27 cellular contexts compared by ENCODE assay signal in the genomic region with DNA sequence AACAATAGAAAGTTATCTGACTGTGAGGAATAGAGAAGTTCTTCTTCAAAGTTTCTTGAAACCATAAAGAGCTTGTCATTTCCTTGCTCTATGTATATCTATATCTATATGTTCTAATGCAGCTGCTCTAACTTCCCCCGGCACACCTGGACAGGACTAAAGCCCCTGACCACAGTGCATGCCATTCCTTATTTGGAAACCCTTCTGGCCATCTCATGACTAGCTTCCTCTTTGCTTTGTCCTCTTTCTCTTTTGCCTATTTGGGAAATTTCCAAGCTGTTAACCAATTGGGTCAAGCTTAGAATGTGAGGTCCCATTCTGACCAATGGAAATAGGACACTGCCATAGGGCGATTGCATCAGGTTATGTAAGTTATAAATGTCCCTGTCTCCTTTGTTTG.
"Had no signal": no experiment of that assay in that cellular context is flagged by ENCODE, and none has a peak within 500 bp of the region (broad histone marks: within the 10 kb centered on the region; RNA-seq: fewer than 3 reads in every experiment).

No MANE protein-coding gene starts in this region.

- H3K4me1 Mint-ChIP-seq: nephron; neural progenitor cell; stimulated activated effector memory CD8-positive, alpha-beta T cell treated with anti-CD3 and anti-CD28 coated beads, Interleukin-12 subunit alpha, Interleukin-12 subunit beta, amount 100 ng/mL, for 72 hours; stimulated activated naive B cell treated with anti-CD40 and anti-IgM and Interleukin-4, amounts not matched to agents 10 μg/mL and 1 μg/mL and 100 μg/mL, for 72 hours had no signal

- H3K36me3 ChIP-seq: neural progenitor cell, ovary, right lobe of liver, sigmoid colon, stomach, thoracic aorta, thyroid gland, tibial nerve, upper lobe of left lung, vagina had no signal

- ATAC-seq: psoas muscle; right cardiac atrium; right lobe of liver; stimulated activated effector memory CD8-positive, alpha-beta T cell treated with anti-CD3 and anti-CD28 coated beads, Interleukin-12 subunit alpha, Interleukin-12 subunit beta, amount 100 ng/mL, for 72 hours; stimulated activated naive B cell treated with anti-CD40 and anti-IgM and Interleukin-4, amounts not matched to agents 10 μg/mL and 1 μg/mL and 100 μg/mL, for 72 hours had no signal

- H3K36me3 Mint-ChIP-seq: neural progenitor cell; stimulated activated effector memory CD8-positive, alpha-beta T cell treated with anti-CD3 and anti-CD28 coated beads, Interleukin-12 subunit alpha, Interleukin-12 subunit beta, amount 100 ng/mL, for 72 hours; stimulated activated naive B cell treated with anti-CD40 and anti-IgM and Interleukin-4, amounts not matched to agents 10 μg/mL and 1 μg/mL and 100 μg/mL, for 72 hours had no signal

- H3K4me3 Mint-ChIP-seq: nephron; neural progenitor cell; stimulated activated effector memory CD8-positive, alpha-beta T cell treated with anti-CD3 and anti-CD28 coated beads, Interleukin-12 subunit alpha, Interleukin-12 subunit beta, amount 100 ng/mL, for 72 hours; stimulated activated naive B cell treated with anti-CD40 and anti-IgM and Interleukin-4, amounts not matched to agents 10 μg/mL and 1 μg/mL and 100 μg/mL, for 72 hours; stimulated activated naive CD8-positive, alpha-beta T cell treated with anti-CD3 and anti-CD28 coated beads, Interleukin-15, Interleukin-2, amounts not matched to agents 100 ng/mL and 50 ng/mL, for 24 hours had no signal

- H3K27ac Mint-ChIP-seq: nephron; neural progenitor cell; progenitor cell of endocrine pancreas; stimulated activated effector memory CD8-positive, alpha-beta T cell treated with anti-CD3 and anti-CD28 coated beads, Interleukin-12 subunit alpha, Interleukin-12 subunit beta, amount 100 ng/mL, for 72 hours; stimulated activated naive B cell treated with anti-CD40 and anti-IgM and Interleukin-4, amounts not matched to agents 10 μg/mL and 1 μg/mL and 100 μg/mL, for 72 hours; stimulated activated naive CD8-positive, alpha-beta T cell treated with anti-CD3 and anti-CD28 coated beads, Interleukin-15, Interleukin-2, amounts not matched to agents 100 ng/mL and 50 ng/mL, for 24 hours had no signal

- H3K4me3 ChIP-seq: neural progenitor cell, ovary, psoas muscle, right lobe of liver, sigmoid colon, stomach, thoracic aorta, thyroid gland, tibial nerve, upper lobe of left lung, vagina had no signal

- H3K9me3 ChIP-seq: ovary, psoas muscle, thoracic aorta, thyroid gland, vagina had no signal

- H3K27me3 ChIP-seq: neural progenitor cell, ovary, right lobe of liver, sigmoid colon, stomach, thyroid gland, tibial nerve, upper lobe of left lung, vagina had no signal

- H2AFZ ChIP-seq: neural progenitor cell, parathyroid adenoma had no signal

- H3K4me1 ChIP-seq: neural progenitor cell, parathyroid adenoma, psoas muscle, right lobe of liver, sigmoid colon, stomach, thyroid gland, tibial nerve, upper lobe of left lung, vagina had no signal

- H3K9ac ChIP-seq: neural progenitor cell, parathyroid adenoma had no signal

- H3K79me2 ChIP-seq: parathyroid adenoma had no signal

- DNase-seq: occipital lobe; ovary; posterior cingulate gyrus; psoas muscle; right cardiac atrium; right lobe of liver; sigmoid colon; small intestine; stimulated activated CD4-positive, alpha-beta T cell treated with anti-CD3 and anti-CD28 coated beads, Interleukin-15, amount 100 ng/mL, for 24 hours; stimulated activated CD4-positive, alpha-beta T cell treated with anti-CD3 and anti-CD28 coated beads, Interleukin-2, amount 100 ng/mL, for 24 hours; stimulated activated CD4-positive, alpha-beta T cell treated with anti-CD3 and anti-CD28 coated beads, Interleukin-2, amount 100 ng/mL, for 48 hours; stimulated activated CD4-positive, alpha-beta T cell treated with anti-CD3 and anti-CD28 coated beads, Interleukin-4, amount 100 ng/mL, for 24 hours; stimulated activated naive B cell treated with anti-CD40 and anti-IgM and Interleukin-4, amounts not matched to agents 10 μg/mL and 1 μg/mL and 100 μg/mL, for 72 hours; stimulated activated naive CD4-positive, alpha-beta T cell treated with Interleukin-2 at 50 U/mL for 16 hours; stomach; thyroid gland; trophoblast cell; upper lobe of left lung had no signal

- H3K27ac ChIP-seq: neural progenitor cell, ovary, parathyroid adenoma, psoas muscle, right lobe of liver, sigmoid colon, stomach, thoracic aorta, thyroid gland, tibial nerve, upper lobe of left lung, vagina had no signal

- H3K9me3 Mint-ChIP-seq: nephron had no signal

- H3K4me2 ChIP-seq: neural progenitor cell had no signal

- H3K27me3 Mint-ChIP-seq: progenitor cell of endocrine pancreas; stimulated activated naive B cell treated with anti-CD40 and anti-IgM and Interleukin-4, amounts not matched to agents 10 μg/mL and 1 μg/mL and 100 μg/mL, for 72 hours; stimulated activated naive CD8-positive, alpha-beta T cell treated with anti-CD3 and anti-CD28 coated beads, Interleukin-15, Interleukin-2, amounts not matched to agents 100 ng/mL and 50 ng/mL, for 24 hours had no signal
